In the genomic region with DNA sequence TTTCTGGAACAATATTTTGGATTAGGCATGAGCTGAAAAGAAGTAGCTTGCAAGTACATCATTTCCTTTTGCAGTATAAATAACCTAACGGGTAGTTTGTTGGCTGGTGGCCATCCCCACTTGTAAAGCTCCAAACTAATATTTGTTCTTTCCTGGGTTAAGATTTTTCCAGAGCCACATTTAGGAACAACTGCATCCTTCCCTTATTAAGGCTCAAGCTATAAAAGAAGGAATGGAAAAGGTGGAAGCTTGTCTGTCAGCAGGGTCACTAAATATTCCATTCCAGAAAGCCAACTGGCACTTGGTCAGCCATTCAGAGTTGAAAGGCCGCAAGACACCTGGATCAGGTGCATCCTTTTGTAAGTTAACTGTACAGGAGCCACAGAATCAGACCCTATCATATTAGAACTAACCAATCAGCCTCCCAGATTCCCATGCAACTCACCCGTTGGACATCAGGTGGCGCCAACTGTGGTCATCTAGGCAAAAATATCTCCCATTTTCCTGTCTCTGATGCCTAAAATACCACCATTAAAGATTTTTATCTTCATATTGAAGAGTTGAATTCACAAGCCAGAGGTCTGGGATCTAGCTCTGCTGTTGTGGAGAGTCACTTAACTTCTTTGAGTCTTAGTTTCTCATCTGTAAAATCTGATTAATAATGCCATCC, we compare ENCODE assay signal across 12 cellular contexts.
DNase-seq lines count a peak whose midpoint lies in the region; TF ChIP-seq lines count a peak whose summit lies in the region.
"Had no signal": no experiment of that assay in that cellular context is flagged by ENCODE, and none has a peak within 500 bp of the region (broad histone marks: within the 10 kb centered on the region; RNA-seq: fewer than 3 reads in every experiment).

No MANE protein-coding gene starts in this region.

- peaks cover 3% of the 10 kb centered on the region for H3K27me3 Mint-ChIP-seq in progenitor cell of endocrine pancreas

- no peak overlapping the region for H3K4me3 Mint-ChIP-seq in progenitor cell of endocrine pancreas (ENCODE audit: low read depth)

- H3K36me3 Mint-ChIP-seq in progenitor cell of endocrine pancreas (ENCODE audit: insufficient read depth) = no peaks in the 10 kb centered on the region

- POLR2A ChIA-PET in OCI-LY7 (lab: Charles Lee) = interaction anchor here (0.6 to 0.7 kb wide), 2 partner anchors 35 to 315 kb away, joined by 3 read pairs; no protein-coding TSS in a partner anchor

- no peak overlapping the region for H3K27ac ChIP-seq in OCI-LY7 (ENCODE audit: low read depth, low read length, poor library complexity, severe bottlenecking)

- H3K4me1 ChIP-seq in OCI-LY7 (ENCODE audit: insufficient read depth, low read length, poor library complexity, severe bottlenecking) = no peaks in the 10 kb centered on the region

- H3K4me1 Mint-ChIP-seq in progenitor cell of endocrine pancreas (ENCODE audit: low read depth) = no peaks in the 10 kb centered on the region

- no peaks in the 10 kb centered on the region for H3K9me2 ChIP-seq in OCI-LY7 (ENCODE audit: insufficient read depth, low read length)

- peaks cover 17% of the 10 kb centered on the region for H3K9me3 Mint-ChIP-seq in progenitor cell of endocrine pancreas (ENCODE audit: low read depth)

- H3K36me3 ChIP-seq in OCI-LY7 (ENCODE audit: insufficient read depth, low read length) = no peaks in the 10 kb centered on the region

- H3K4me3 ChIP-seq in GM12864 (ENCODE audit: low read depth, low read length) (no peak overlapping the region), OCI-LY7 (ENCODE audit: low read depth, low read length, poor library complexity, severe bottlenecking) (no peak overlapping the region), epithelial cell of proximal tubule (ENCODE audit: low read depth, low read length) (no peak overlapping the region)

- no peak overlapping the region for H2AFZ ChIP-seq in OCI-LY7 (ENCODE audit: low read length)

- no peaks in the 10 kb centered on the region for H4K20me1 ChIP-seq in OCI-LY7 (ENCODE audit: insufficient read depth, low read length)

- H3K4me2 ChIP-seq in OCI-LY7 (ENCODE audit: low read length) = no peak overlapping the region

- no peaks in the 10 kb centered on the region for H3K79me2 ChIP-seq in OCI-LY7 (ENCODE audit: insufficient read depth, low read depth, low read length)

- CTCF ChIA-PET in OCI-LY7 (lab: Charles Lee; ENCODE audit: unreplicated experiment) = no interaction called here

- no peak for DNase-seq in GM12864 (ENCODE audit: low read depth)
- no peak for DNase-seq in OCI-LY7 (ENCODE audit: low spot score)
- DNase-seq in epithelial cell of proximal tubule (ENCODE audit: low read depth) = no peak
- DNase-seq in progenitor cell of endocrine pancreas (ENCODE audit: low spot score, unreplicated experiment) = no peak
- DNase-seq in kidney glomerular epithelial cell (lab: John Stamatoyannopoulos, UW) = no peak
- no peak for DNase-seq in germinal center (ENCODE audit: low spot score)
- no peak for DNase-seq in DMS79 treated with DMSO at 0.1 percent for 48 hours (lab: John Stamatoyannopoulos, UW)
- DNase-seq in AML-193 (lab: John Stamatoyannopoulos, UW) = no peak
- DNase-seq: activated gamma-delta T cell treated with Interleukin-2 at 50 U/mL for 16 hours; NCI-H1048; stimulated activated CD4-positive, alpha-beta T cell treated with anti-CD3 and anti-CD28 coated beads, Interleukin-15, amount 100 ng/mL, for 24 hours; T-helper 2 cell had no signal

- BruUV-seq in OCI-LY7 (replicated peaks; lab: Mats Ljungman, UMichigan) = no TSS peak

- H3K9me3 ChIP-seq in OCI-LY7 (ENCODE audit: low read length) = no peaks in the 10 kb centered on the region

- TF ChIP-seq CTCF in GM12864 (IDR thresholded peaks at IDR 0.05; ENCODE audit: low read depth, low read length, missing control alignments) (peak; percentile 50), OCI-LY7 (conservative IDR thresholded peaks at IDR 0.05; ENCODE audit: low read length) (peak; percentile 67), epithelial cell of proximal tubule (conservative IDR thresholded peaks at IDR 0.05; ENCODE audit: low read depth, low read length) (peak; percentile 68), progenitor cell of endocrine pancreas (IDR thresholded peaks at IDR 0.05; ENCODE audit: unreplicated experiment) (peak; percentile 25)

- intact Hi-C loops in OCI-LY7 (cut with micrococcal nuclease; ENCODE audit: unreplicated experiment) = loop anchor here (10.0 kb wide), 1 partner anchor 82 kb away; no protein-coding TSS in a partner anchor

- no peak overlapping the region for H3K27ac Mint-ChIP-seq in progenitor cell of endocrine pancreas
